ENCODE assay signal across 11 cellular contexts in the genomic region with DNA sequence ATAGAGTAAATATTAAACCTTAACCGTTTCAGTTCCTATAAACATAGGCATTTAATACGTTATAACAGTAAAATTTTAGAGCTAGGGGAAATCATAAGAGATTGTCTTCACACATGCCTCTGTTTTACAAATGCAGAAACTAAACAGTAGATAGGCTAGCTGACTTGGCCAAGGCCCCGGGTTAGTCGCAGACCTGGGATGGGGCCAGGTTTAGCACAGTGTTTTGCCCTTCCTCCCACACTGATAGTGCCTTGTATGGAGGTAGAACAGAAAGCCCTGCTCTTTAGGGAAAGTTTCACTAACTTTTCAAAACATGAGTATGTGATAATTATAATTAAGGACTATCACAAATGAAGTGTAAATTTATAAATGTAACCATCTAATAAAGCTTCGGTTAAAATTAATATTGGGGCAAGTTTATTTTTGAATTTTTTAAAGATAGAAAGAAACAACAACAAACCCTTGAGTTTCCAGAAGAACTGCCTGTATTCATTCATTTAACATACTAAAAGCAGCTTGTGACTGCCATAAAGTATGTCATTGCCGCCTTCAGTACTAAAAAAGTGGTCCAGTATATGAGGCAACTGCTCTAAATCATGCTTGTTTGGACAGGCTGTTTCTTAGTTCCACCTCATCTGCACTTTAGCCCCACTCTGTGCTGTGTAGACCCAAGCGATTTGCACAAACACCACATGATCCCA.
DNase-seq lines count a peak whose midpoint lies in the region; ATAC-seq and TF ChIP-seq lines count a peak whose summit lies in the region.
"Had no signal": no experiment of that assay in that cellular context is flagged by ENCODE, and none has a peak within 500 bp of the region (broad histone marks: within the 10 kb centered on the region; RNA-seq: fewer than 3 reads in every experiment).

No MANE protein-coding gene starts in this region.

- H3K4me3 ChIP-seq in epithelial cell of proximal tubule (ENCODE audit: low read depth, low read length): no peak overlapping the region
- H3K4me3 ChIP-seq in mucosa of rectum (ENCODE audit: low read length in 2 of 2): peak overlapping the region; percentile 16 to 28
- H3K4me3 ChIP-seq in ascending aorta: no peak overlapping the region

- H3K36me3 ChIP-seq in mucosa of rectum (ENCODE audit: control insufficient read depth in 2 of 2, insufficient read depth in 2 of 2, low read length in 2 of 2) (no peaks in the 10 kb centered on the region), ascending aorta (no peaks in the 10 kb centered on the region)

- peaks cover 23% of the 10 kb centered on the region for H3K27me3 Mint-ChIP-seq in activated CD8-positive, alpha-beta memory T cell treated with anti-CD3 and anti-CD28 coated beads, Interleukin-2, amount 10 ng/mL, durations not matched to agents 7 days and 5 days
- H3K27me3 Mint-ChIP-seq: progenitor cell of endocrine pancreas had no signal

- H3K9ac ChIP-seq in mucosa of rectum (ENCODE audit: low read depth in 1 of 2, low read length in 2 of 2): peak overlapping the region; percentile 39 to 47

- TF ChIP-seq CTCF in epithelial cell of proximal tubule (conservative IDR thresholded peaks at IDR 0.05; ENCODE audit: low read depth, low read length) (no peak), ascending aorta (IDR thresholded peaks at IDR 0.05) (no peak)

- H3K9me3 ChIP-seq in mucosa of rectum (ENCODE audit: control insufficient read depth in 2 of 2, low read length in 2 of 2): no peaks in the 10 kb centered on the region
- H3K9me3 ChIP-seq in ascending aorta: no peaks in the 10 kb centered on the region

- H3K27me3 ChIP-seq in mucosa of rectum (ENCODE audit: control insufficient read depth in 2 of 2, insufficient read depth in 2 of 2, low read length in 2 of 2): no peaks in the 10 kb centered on the region
- no peaks in the 10 kb centered on the region for H3K27me3 ChIP-seq in ascending aorta

- H3K27ac ChIP-seq in mucosa of rectum (ENCODE audit: low read depth in 2 of 2, low read length in 2 of 2): peak overlapping the region; percentile 58 to 83
- H3K27ac ChIP-seq in ascending aorta: no peak overlapping the region

- no peaks in the 10 kb centered on the region for H3K36me3 Mint-ChIP-seq in activated CD8-positive, alpha-beta memory T cell treated with anti-CD3 and anti-CD28 coated beads, Interleukin-2, amount 10 ng/mL, durations not matched to agents 7 days and 5 days

- H3K4me1 ChIP-seq in mucosa of rectum (ENCODE audit: control insufficient read depth in 2 of 2, insufficient read depth in 2 of 2, low read length in 2 of 2) (peaks cover 3 to 8% of the 10 kb centered on the region in 2 donors), ascending aorta (no peaks in the 10 kb centered on the region)

- H3K4me3 Mint-ChIP-seq in activated CD8-positive, alpha-beta memory T cell treated with anti-CD3 and anti-CD28 coated beads, Interleukin-2, amount 10 ng/mL, durations not matched to agents 7 days and 5 days: no peak overlapping the region

- intact Hi-C loops in ascending aorta (cut with DNase I): no loop called here

- H3K9me3 Mint-ChIP-seq in activated CD8-positive, alpha-beta memory T cell treated with anti-CD3 and anti-CD28 coated beads, Interleukin-2, amount 10 ng/mL, durations not matched to agents 7 days and 5 days (ENCODE audit: low read depth): no peaks in the 10 kb centered on the region

- no peak overlapping the region for H3K27ac Mint-ChIP-seq in activated CD8-positive, alpha-beta memory T cell treated with anti-CD3 and anti-CD28 coated beads, Interleukin-2, amount 10 ng/mL, durations not matched to agents 7 days and 5 days
- H3K27ac Mint-ChIP-seq: progenitor cell of endocrine pancreas had no signal

- H3K4me1 Mint-ChIP-seq in activated CD8-positive, alpha-beta memory T cell treated with anti-CD3 and anti-CD28 coated beads, Interleukin-2, amount 10 ng/mL, durations not matched to agents 7 days and 5 days: peaks cover 4% of the 10 kb centered on the region

- CTCF ChIA-PET in activated CD8-positive, alpha-beta memory T cell treated with anti-CD3 and anti-CD28 coated beads, Interleukin-2, amount 10 ng/mL, durations not matched to agents 7 days and 5 days (lab: Charles Lee): interaction anchor here (1.0 to 1.5 kb wide), 2 partner anchors 64 to 89 kb away, joined by 3 to 5 read pairs; no protein-coding TSS in a partner anchor

- ATAC-seq in HG02870 (IDR thresholded peaks at IDR 0.05; ENCODE audit: unreplicated experiment) (peak; percentile 43), HG02763 (IDR thresholded peaks at IDR 0.05; ENCODE audit: unreplicated experiment) (no peak)
- no peak for ATAC-seq in activated CD8-positive, alpha-beta memory T cell treated with anti-CD3 and anti-CD28 coated beads, Interleukin-2, amount 10 ng/mL, durations not matched to agents 7 days and 5 days

- peak; percentile 4 for DNase-seq in AG08395 (ENCODE audit: low spot score)
- peak; percentile 86 for DNase-seq in epithelial cell of proximal tubule (ENCODE audit: low read depth)
- no peak for DNase-seq in anterior cingulate cortex (lab: John Stamatoyannopoulos, UW)
- no peak for DNase-seq in ascending aorta (ENCODE audit: low spot score in 2 of 2)
- DNase-seq in activated CD8-positive, alpha-beta memory T cell treated with anti-CD3 and anti-CD28 coated beads, Interleukin-2, amount 10 ng/mL, durations not matched to agents 7 days and 5 days: no peak
- DNase-seq: GOT3, NCI-H2227 treated with DMSO at 0.1 percent for 48 hours had no signal

Comparison
In these comparisons a context has a peak if more than half of its experiments do, and no peak if none do; other contexts are left out.
1. DNase-seq: peak in AG08395 (single experiment) and epithelial cell of proximal tubule (single experiment); none in anterior cingulate cortex (0 of 58), ascending aorta (0 of 2) and activated CD8-positive, alpha-beta memory T cell treated with anti-CD3 and anti-CD28 coated beads, Interleukin-2, amount 10 ng/mL, durations not matched to agents 7 days and 5 days (single experiment).
2. H3K4me3 ChIP-seq: peak in mucosa of rectum (2 of 2); none in epithelial cell of proximal tubule (single experiment) and ascending aorta (0 of 2).
3. H3K27ac ChIP-seq: peak in mucosa of rectum (2 of 2); none in ascending aorta (0 of 2).